ENCODE assay signal across 9 cellular contexts in genomic region chr15:71485094-71485693, GRCh38.
DNase-seq lines count a peak whose midpoint lies in the region; ATAC-seq and TF ChIP-seq lines count a peak whose summit lies in the region.
"Had no signal": no experiment of that assay in that cellular context is flagged by ENCODE, and none has a peak within 500 bp of the region (broad histone marks: within the 10 kb centered on the region; RNA-seq: fewer than 3 reads in every experiment).

No MANE protein-coding gene starts in this region.

- H3K4me1 Mint-ChIP-seq in chondrocyte (ENCODE audit: low read depth), result peaks cover 19% of the 10 kb centered on the region
- H3K4me1 Mint-ChIP-seq in osteocyte (ENCODE audit: unreplicated experiment), result no peaks in the 10 kb centered on the region
- H3K4me1 Mint-ChIP-seq: stimulated activated memory B cell treated with anti-CD40 and anti-IgM and Interleukin-4, amounts not matched to agents 10 μg/mL and 1 μg/mL and 100 μg/mL, for 72 hours had no signal

- DNase-seq in LHCN-M2 (ENCODE audit: low read depth) (peak; percentile 13), chondrocyte (ENCODE audit: low spot score) (no peak), osteocyte (ENCODE audit: extremely low spot score, unreplicated experiment) (no peak)
- no peak for DNase-seq in stimulated activated CD8-positive, alpha-beta memory T cell treated with anti-CD3 and anti-CD28 coated beads, Interleukin-4, amount 100 ng/mL, for 48 hours

- H3K36me3 Mint-ChIP-seq in chondrocyte (ENCODE audit: low read depth) (no peaks in the 10 kb centered on the region), osteocyte (ENCODE audit: unreplicated experiment) (no peaks in the 10 kb centered on the region)
- H3K36me3 Mint-ChIP-seq: stimulated activated memory B cell treated with anti-CD40 and anti-IgM and Interleukin-4, amounts not matched to agents 10 μg/mL and 1 μg/mL and 100 μg/mL, for 72 hours had no signal

- H3K4me3 Mint-ChIP-seq in chondrocyte (ENCODE audit: unreplicated experiment), result no peak overlapping the region
- no peak overlapping the region for H3K4me3 Mint-ChIP-seq in osteocyte (ENCODE audit: unreplicated experiment)
- H3K4me3 Mint-ChIP-seq: stimulated activated memory B cell treated with anti-CD40 and anti-IgM and Interleukin-4, amounts not matched to agents 10 μg/mL and 1 μg/mL and 100 μg/mL, for 72 hours had no signal

- TF ChIP-seq CTCF in GM12872 (IDR thresholded peaks at IDR 0.05; ENCODE audit: insufficient read depth, low read depth, low read length), result peak; percentile 78
- peak; percentile 61 for TF ChIP-seq CTCF in chondrocyte (IDR thresholded peaks at IDR 0.05)
- peak; percentile 42 for TF ChIP-seq CTCF in osteocyte (IDR thresholded peaks at IDR 0.05)

- H3K9me3 Mint-ChIP-seq in chondrocyte (ENCODE audit: low read depth) (no peaks in the 10 kb centered on the region), osteocyte (ENCODE audit: unreplicated experiment) (no peaks in the 10 kb centered on the region)
- H3K9me3 Mint-ChIP-seq: stimulated activated memory B cell treated with anti-CD40 and anti-IgM and Interleukin-4, amounts not matched to agents 10 μg/mL and 1 μg/mL and 100 μg/mL, for 72 hours had no signal

- ATAC-seq in GM21737 (IDR thresholded peaks at IDR 0.05; ENCODE audit: unreplicated experiment) (no peak), GM19328 (IDR thresholded peaks at IDR 0.05; ENCODE audit: unreplicated experiment) (no peak)
- ATAC-seq: sciatic nerve; stimulated activated memory B cell treated with anti-CD40 and anti-IgM and Interleukin-4, amounts not matched to agents 10 μg/mL and 1 μg/mL and 100 μg/mL, for 72 hours had no signal

- H3K27me3 Mint-ChIP-seq in chondrocyte (ENCODE audit: low read depth) (peaks cover 9% of the 10 kb centered on the region), osteocyte (ENCODE audit: unreplicated experiment) (peaks cover 22% of the 10 kb centered on the region)
- H3K27me3 Mint-ChIP-seq: stimulated activated memory B cell treated with anti-CD40 and anti-IgM and Interleukin-4, amounts not matched to agents 10 μg/mL and 1 μg/mL and 100 μg/mL, for 72 hours had no signal

- H3K27ac Mint-ChIP-seq in chondrocyte (ENCODE audit: unreplicated experiment), result no peak overlapping the region
- H3K27ac Mint-ChIP-seq in osteocyte (ENCODE audit: unreplicated experiment), result no peak overlapping the region
- H3K27ac Mint-ChIP-seq: stimulated activated memory B cell treated with anti-CD40 and anti-IgM and Interleukin-4, amounts not matched to agents 10 μg/mL and 1 μg/mL and 100 μg/mL, for 72 hours had no signal
